ENCODE assay signal across 8 cellular contexts in genomic region chr17:40355123-40355803, GRCh38. TPM values are rescaled to one million over a fixed set of nuclear protein-coding genes. Genes with fewer than 3 reads are reported as not detected.
A peak's percentile ranks its signal among the peaks of the same experiment; 100 is the strongest.
DNase-seq lines count a peak whose midpoint lies in the region; ATAC-seq and TF ChIP-seq lines count a peak whose summit lies in the region.

No MANE protein-coding gene starts in this region.

- peaks cover 19% of the 10 kb centered on the region for H3K4me1 Mint-ChIP-seq in activated CD8-positive, alpha-beta T cell treated with anti-CD3 and anti-CD28 coated beads for 36 hours (ENCODE audit: low read depth)

- ATAC-seq in activated CD8-positive, alpha-beta T cell treated with anti-CD3 and anti-CD28 coated beads for 36 hours: peak; percentile 84
- no peak for ATAC-seq in GM19351 (IDR thresholded peaks at IDR 0.05; ENCODE audit: unreplicated experiment)

- no peak overlapping the region for H3K27ac Mint-ChIP-seq in activated CD8-positive, alpha-beta T cell treated with anti-CD3 and anti-CD28 coated beads for 36 hours

- H3K36me3 Mint-ChIP-seq in activated CD8-positive, alpha-beta T cell treated with anti-CD3 and anti-CD28 coated beads for 36 hours (ENCODE audit: low read depth): peaks cover 25% of the 10 kb centered on the region

- intact Hi-C loops in activated CD8-positive, alpha-beta T cell treated with anti-CD3 and anti-CD28 coated beads for 36 hours (cut with micrococcal nuclease): loop anchor here (2.0 to 5.0 kb wide), 2 partner anchors 52 to 177 kb away; no protein-coding TSS in a partner anchor

- H3K9me3 Mint-ChIP-seq in activated CD8-positive, alpha-beta T cell treated with anti-CD3 and anti-CD28 coated beads for 36 hours: no peaks in the 10 kb centered on the region

- POLR2A ChIA-PET in activated CD8-positive, alpha-beta T cell treated with anti-CD3 and anti-CD28 coated beads for 36 hours (lab: Charles Lee): interaction anchor here (0.9 to 8.5 kb wide), 8 partner anchors 10 to 178 kb away, joined by 3 to 79 read pairs (median 4); partner anchors contain the start of genes RARA and WIPF2

- DNase-seq in NCI-H1417 (lab: John Stamatoyannopoulos, UW) (peak; percentile 2 to 60 (median 33)), NCI-H1417 treated with DMSO at 0.1 percent for 48 hours (lab: John Stamatoyannopoulos, UW) (no peak), NCI-H2029 treated with DMSO at 0.1 percent for 48 hours (lab: John Stamatoyannopoulos, UW) (peak; percentile 3), myocyte (ENCODE audit: low read depth) (peak; percentile 58)
- peak; percentile 84 for DNase-seq in activated CD8-positive, alpha-beta T cell treated with anti-CD3 and anti-CD28 coated beads for 36 hours
- DNase-seq in effector CD8-positive, alpha-beta T cell (lab: John Stamatoyannopoulos, UW): peak; percentile 71
- peak; percentile 58 to 72 for DNase-seq in stimulated activated CD8-positive, alpha-beta memory T cell treated with anti-CD3 and anti-CD28 coated beads, Interleukin-7, amount 100 ng/mL, for 1 hour (ENCODE audit: low read depth in 2 of 2)

- peak; percentile 95 for TF ChIP-seq CTCF in activated CD8-positive, alpha-beta T cell treated with anti-CD3 and anti-CD28 coated beads for 36 hours (IDR thresholded peaks at IDR 0.05)

- H3K27me3 Mint-ChIP-seq in activated CD8-positive, alpha-beta T cell treated with anti-CD3 and anti-CD28 coated beads for 36 hours: no peaks in the 10 kb centered on the region

- no peak overlapping the region for H3K4me3 Mint-ChIP-seq in activated CD8-positive, alpha-beta T cell treated with anti-CD3 and anti-CD28 coated beads for 36 hours

- CTCF ChIA-PET in activated CD8-positive, alpha-beta T cell treated with anti-CD3 and anti-CD28 coated beads for 36 hours (lab: Charles Lee): interaction anchor here (0.6 to 26.3 kb wide), 29 partner anchors 9 to 232 kb away, joined by 3 to 780 read pairs (median 5); partner anchors contain the start of genes CDC6, GJD3, RARA and WIPF2

RNA-seq across cellular contexts. Expression of gene GJD3, which starts 9.3 kb away (rescaled TPM):
- not detected for total RNA-seq in activated CD8-positive, alpha-beta T cell treated with anti-CD3 and anti-CD28 coated beads for 36 hours
- not detected in 2 replicates for total RNA-seq in myocyte
- 0.90 TPM for polyA plus RNA-seq in myocyte (2012)

RNA-seq across cellular contexts. Expression of gene RARA, which starts 46.3 kb away (rescaled TPM):
- 10 to 100 TPM; 34.7 to 36.2 TPM for total RNA-seq in activated CD8-positive, alpha-beta T cell treated with anti-CD3 and anti-CD28 coated beads for 36 hours
- 37.2 and 39.2 TPM in 2 replicates for total RNA-seq in myocyte
- 72.7 TPM for polyA plus RNA-seq in myocyte (2012)
